9 cellular contexts compared by ENCODE assay signal in genomic region chr20:38337561-38338140, GRCh38. TPM values are rescaled to one million over a fixed set of nuclear protein-coding genes. Genes with fewer than 3 reads are reported as not detected.
DNase-seq lines count a peak whose midpoint lies in the region; ATAC-seq, FAIRE-seq and TF ChIP-seq lines count a peak whose summit lies in the region.
"Had no signal": no experiment of that assay in that cellular context is flagged by ENCODE, and none has a peak within 500 bp of the region (broad histone marks: within the 10 kb centered on the region; RNA-seq: fewer than 3 reads in every experiment).

No MANE protein-coding gene starts in this region.

- no peak for FAIRE-seq in bronchial epithelial cell (lab: Jason Lieb, UNC)
- FAIRE-seq: TTC549 had no signal

- TF ChIP-seq CTCF in bronchial epithelial cell (IDR thresholded peaks at IDR 0.05; ENCODE audit: insufficient read depth, low read length, severe bottlenecking): peak; percentile 51

- H3K36me3 ChIP-seq in bronchial epithelial cell (ENCODE audit: control insufficient read depth, insufficient read depth, low read length): no peaks in the 10 kb centered on the region

- no peak for ATAC-seq in GM18858 (IDR thresholded peaks at IDR 0.05; ENCODE audit: unreplicated experiment)

- no peak overlapping the region for H3K4me3 ChIP-seq in bronchial epithelial cell (ENCODE audit: low read depth, low read length)

- H3K27me3 ChIP-seq in bronchial epithelial cell (ENCODE audit: control insufficient read depth, insufficient read depth, low read length): peaks cover 5% of the 10 kb centered on the region

- peak; percentile 75 for DNase-seq in ELR (ENCODE audit: low read depth)
- peak; percentile 31 for DNase-seq in LHCN-M2 (ENCODE audit: low read depth)
- peak; percentile 13 for DNase-seq in bronchial epithelial cell (ENCODE audit: low read depth)
- peak; percentile 32 for DNase-seq in midbrain (lab: John Stamatoyannopoulos, UW)
- no peak for DNase-seq in NCI-H1436 (lab: John Stamatoyannopoulos, UW)
- no peak for DNase-seq in NCI-H1048 (lab: John Stamatoyannopoulos, UW)
- no peak for DNase-seq in NCI-H345 treated with DMSO at 0.1 percent for 48 hours (lab: John Stamatoyannopoulos, UW; ENCODE audit: unreplicated experiment)

RNA-seq across cellular contexts. Expression of gene LBP, which starts 8.6 kb away (rescaled TPM):
- total RNA-seq in LHCN-M2 (2014; rRNA removed): not detected in 2 replicates
- polyA plus RNA-seq in LHCN-M2 (2012): 0.04 TPM
- not detected in 2 replicates for total RNA-seq in bronchial epithelial cell

RNA-seq across cellular contexts. Expression of gene BPI, which starts 33.7 kb away (rescaled TPM):
- not detected in 2 replicates for total RNA-seq in LHCN-M2 (2014; rRNA removed)
- polyA plus RNA-seq in LHCN-M2 (2012): not detected
- not detected in 2 replicates for total RNA-seq in bronchial epithelial cell

Comparison
In these comparisons a context has a peak if more than half of its experiments do, and no peak if none do; other contexts are left out.
1. DNase-seq: peak in ELR (single experiment), LHCN-M2 (single experiment), bronchial epithelial cell (single experiment) and midbrain (single experiment); none in NCI-H1436 (single experiment), NCI-H1048 (single experiment) and NCI-H345 treated with DMSO at 0.1 percent for 48 hours (single experiment).